ENCODE assay signal across 25 cellular contexts in the genomic region with DNA sequence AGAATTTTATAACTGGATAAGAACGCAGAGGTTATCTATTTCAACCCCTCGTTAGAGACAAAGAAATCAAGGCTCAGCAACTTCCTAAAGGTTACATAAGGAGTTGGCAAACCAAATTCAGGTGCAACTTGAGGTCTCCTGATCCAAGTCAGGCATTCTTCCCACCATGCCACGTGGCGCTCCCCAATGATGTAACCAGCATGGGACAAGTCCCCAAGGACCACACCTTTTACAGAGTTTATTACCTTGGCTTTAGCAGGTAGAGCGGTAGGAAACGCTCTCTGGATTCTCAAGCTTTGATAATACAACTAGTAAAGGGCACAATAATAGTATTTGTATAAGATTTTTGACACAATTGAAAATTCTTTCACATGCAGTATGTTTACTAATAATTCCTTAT.
"Had no signal": no experiment of that assay in that cellular context is flagged by ENCODE, and none has a peak within 500 bp of the region (broad histone marks: within the 10 kb centered on the region; RNA-seq: fewer than 3 reads in every experiment).

No MANE protein-coding gene starts in this region.

- H3K9me3 ChIP-seq: gastroesophageal sphincter, transverse colon had no signal

- H2AFZ ChIP-seq: hepatocyte had no signal

- H3K4me2 ChIP-seq: hepatocyte had no signal

- H3K27ac ChIP-seq: brain microvascular endothelial cell, gastroesophageal sphincter, hepatocyte, transverse colon had no signal

- H3K79me2 ChIP-seq: hepatocyte had no signal

- H3K4me3 ChIP-seq: gastroesophageal sphincter, hepatocyte, transverse colon had no signal

- H3K36me3 ChIP-seq: brain microvascular endothelial cell, gastroesophageal sphincter, transverse colon had no signal

- DNase-seq: activated CD4-positive, alpha-beta memory T cell treated with anti-CD3 and anti-CD28 coated beads, Interleukin-2, amount 10 ng/mL, durations not matched to agents 7 days and 5 days; activated CD4-positive, alpha-beta T cell treated with anti-CD3 and anti-CD28 coated beads, Interleukin-2, amount 10 ng/mL, durations not matched to agents 7 days and 5 days; activated CD4-positive, CD25-positive, alpha-beta regulatory T cell treated with anti-CD3 and anti-CD28 coated beads, Interleukin-2, amount 50 U/mL, for 72 hours; activated CD8-positive, alpha-beta memory T cell treated with anti-CD3 and anti-CD28 coated beads, Interleukin-2, amount 50 U/mL, for 48 hours; activated gamma-delta T cell treated with Interleukin-2 at 50 U/mL for 16 hours; activated naive CD4-positive, alpha-beta T cell treated with anti-CD3 and anti-CD28 coated beads, Interleukin-2, amount 50 U/mL, for 16 hours; activated T-cell treated with anti-CD3 and anti-CD28 coated beads, Interleukin-2, amount 50 U/mL, for 24 hours; amniotic stem cell; brain microvascular endothelial cell; cortex of kidney; left cardiac atrium; midbrain; naive thymus-derived CD8-positive, alpha-beta T cell; posterior cingulate gyrus; right cardiac atrium; stimulated activated CD4-positive, alpha-beta T cell treated with anti-CD3 and anti-CD28 coated beads, Interleukin-2, amount 100 ng/mL, for 48 hours; stimulated activated naive CD4-positive, alpha-beta T cell treated with Interleukin-2 at 50 U/mL for 16 hours; transverse colon had no signal

- ATAC-seq: activated T-helper 17 cell treated with anti-CD3 and anti-CD28 coated beads, Interleukin-2, amount 50 U/mL, for 72 hours; gastroesophageal sphincter; naive thymus-derived CD8-positive, alpha-beta T cell had no signal

- H3K27me3 ChIP-seq: brain microvascular endothelial cell, gastroesophageal sphincter, hepatocyte, transverse colon had no signal

- FAIRE-seq: astrocyte, endothelial cell of umbilical vein, keratinocyte, urothelium cell line had no signal
